Comparison of ENCODE assay signal across 8 cellular contexts in the genomic region with DNA sequence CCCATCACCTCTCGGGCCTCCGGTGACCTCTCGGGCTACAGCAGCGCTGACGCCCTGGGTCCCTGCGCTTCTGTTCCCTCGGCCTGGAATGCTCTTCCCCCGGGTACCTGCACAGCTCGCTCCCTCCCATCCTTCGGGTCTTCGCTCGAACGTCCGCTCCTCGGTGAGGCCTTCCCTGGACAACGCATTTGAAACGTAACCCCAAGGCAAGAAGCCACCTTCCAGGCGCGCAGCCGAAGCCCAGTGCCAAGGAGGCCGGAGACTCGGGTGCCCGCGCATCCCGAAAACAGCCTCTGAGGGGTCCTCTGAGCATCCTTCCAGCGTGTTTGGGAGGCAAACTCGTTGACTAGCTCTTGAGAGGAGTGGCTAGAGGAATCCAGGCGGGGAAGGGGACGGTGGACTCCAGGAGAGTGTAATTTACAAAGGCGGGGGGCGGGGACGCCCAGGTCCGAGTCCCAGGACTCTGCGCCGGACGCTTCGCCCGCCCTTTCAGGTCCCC.
DNase-seq lines count a peak whose midpoint lies in the region; ATAC-seq and TF ChIP-seq lines count a peak whose summit lies in the region.

No MANE protein-coding gene starts in this region.

- CTCF ChIA-PET in HEK293T (lab: Yijun Ruan, JAX): interaction anchor here (1.0 kb wide), 1 partner anchor 8 kb away, joined by 3 read pairs; no protein-coding TSS in a partner anchor

- intact Hi-C loops in activated T-helper 1 cell treated with anti-CD3 and anti-CD28 coated beads, Interleukin-12 subunit alpha, Interleukin-12 subunit beta, Interleukin-2, Interleukin-4 antibody, amounts not matched to agents 30 ng/mL and 10 ng/mL and 1 ng/mL, durations not matched to agents 14 hours and 24 hours and 36 hours (cut with micrococcal nuclease): no loop called here
- intact Hi-C loops in spleen (cut with DNase I; ENCODE audit: low total_unique reads): no loop called here

- peaks cover 39% of the 10 kb centered on the region for H3K27me3 Mint-ChIP-seq in activated T-helper 1 cell treated with anti-CD3 and anti-CD28 coated beads, Interleukin-12 subunit alpha, Interleukin-12 subunit beta, Interleukin-2, Interleukin-4 antibody, amounts not matched to agents 30 ng/mL and 10 ng/mL and 1 ng/mL, durations not matched to agents 14 hours and 24 hours and 36 hours (ENCODE audit: insufficient read depth)

- ATAC-seq in HG02884 (IDR thresholded peaks at IDR 0.05; ENCODE audit: unreplicated experiment) (no peak), left lobe of liver (no peak)

- no peak overlapping the region for H3K27ac Mint-ChIP-seq in activated T-helper 1 cell treated with anti-CD3 and anti-CD28 coated beads, Interleukin-12 subunit alpha, Interleukin-12 subunit beta, Interleukin-2, Interleukin-4 antibody, amounts not matched to agents 30 ng/mL and 10 ng/mL and 1 ng/mL, durations not matched to agents 14 hours and 24 hours and 36 hours

- H3K4me1 ChIP-seq in spleen: peaks cover 27 to 35% (median 30%) of the 10 kb centered on the region in 6 donors

- H3K27ac ChIP-seq in spleen: no peak overlapping the region

- TF ChIP-seq POLR2A in spleen (IDR thresholded peaks at IDR 0.05) (no peak), erythroblast (IDR thresholded peaks at IDR 0.05; ENCODE audit: low read length) (no peak)

- H3K36me3 ChIP-seq in spleen: no peaks in the 10 kb centered on the region

- 2 to 10% (median 2%) methylated on average over 28 to 38 of the region's 38 CpGs for WGBS in spleen, 5 donors

- TF ChIP-seq CTCF in spleen (IDR thresholded peaks at IDR 0.05 in 8 of 11, conservative IDR thresholded peaks at IDR 0.05 in 3 of 11) (no peak), GM13977 (IDR thresholded peaks at IDR 0.05; ENCODE audit: extremely low read depth, insufficient read depth, missing control alignments) (no peak)

- peaks cover 16% of the 10 kb centered on the region for H3K4me1 Mint-ChIP-seq in activated T-helper 1 cell treated with anti-CD3 and anti-CD28 coated beads, Interleukin-12 subunit alpha, Interleukin-12 subunit beta, Interleukin-2, Interleukin-4 antibody, amounts not matched to agents 30 ng/mL and 10 ng/mL and 1 ng/mL, durations not matched to agents 14 hours and 24 hours and 36 hours (ENCODE audit: low read depth)

- DNase-seq in HEK293T (ENCODE audit: extremely low spot score) (peak; percentile 52), iPS DF 4.7 (ENCODE audit: extremely low read depth, low spot score) (peak; percentile 25), spleen (no peak), erythroblast (lab: John Stamatoyannopoulos, UW) (no peak), GM13977 (ENCODE audit: low spot score) (no peak), left lobe of liver (ENCODE audit: low spot score) (no peak)
- DNase-seq in activated T-helper 1 cell treated with anti-CD3 and anti-CD28 coated beads, Interleukin-12 subunit alpha, Interleukin-12 subunit beta, Interleukin-2, Interleukin-4 antibody, amounts not matched to agents 30 ng/mL and 10 ng/mL and 1 ng/mL, durations not matched to agents 14 hours and 24 hours and 36 hours (ENCODE audit: low spot score): no peak

- H3K9me3 ChIP-seq in spleen: no peaks in the 10 kb centered on the region

- in situ Hi-C loops in GM13977 (cut with MboI; ENCODE audit: low pct_unique_long_range_greater_than_20kb, low sequenced_read_pairs, unreplicated experiment): no loop called here

- POLR2A ChIA-PET in HEK293T (lab: Yijun Ruan, JAX): interaction anchor here (1.0 to 1.7 kb wide), 4 partner anchors 10 to 46 kb away, joined by 3 to 4 read pairs (median 3); no protein-coding TSS in a partner anchor

- H3K36me3 Mint-ChIP-seq in activated T-helper 1 cell treated with anti-CD3 and anti-CD28 coated beads, Interleukin-12 subunit alpha, Interleukin-12 subunit beta, Interleukin-2, Interleukin-4 antibody, amounts not matched to agents 30 ng/mL and 10 ng/mL and 1 ng/mL, durations not matched to agents 14 hours and 24 hours and 36 hours (ENCODE audit: low read depth): no peaks in the 10 kb centered on the region

- no peaks in the 10 kb centered on the region for H3K9me3 Mint-ChIP-seq in activated T-helper 1 cell treated with anti-CD3 and anti-CD28 coated beads, Interleukin-12 subunit alpha, Interleukin-12 subunit beta, Interleukin-2, Interleukin-4 antibody, amounts not matched to agents 30 ng/mL and 10 ng/mL and 1 ng/mL, durations not matched to agents 14 hours and 24 hours and 36 hours

- peaks cover 0 to 41% (median 36%) of the 10 kb centered on the region in 7 donors for H3K27me3 ChIP-seq in spleen (replicated peaks in 1 of 7)

- H3K4me3 Mint-ChIP-seq in activated T-helper 1 cell treated with anti-CD3 and anti-CD28 coated beads, Interleukin-12 subunit alpha, Interleukin-12 subunit beta, Interleukin-2, Interleukin-4 antibody, amounts not matched to agents 30 ng/mL and 10 ng/mL and 1 ng/mL, durations not matched to agents 14 hours and 24 hours and 36 hours: peak overlapping the region; percentile 54

- H3K4me3 ChIP-seq in spleen: peak overlapping the region; percentile 18 to 63 (median 34)

TF ChIP-seq in HEK293T, 16 proteins besides CTCF, POLR2A, EP300 and RAD21:
- no peak for TF ChIP-seq ARNT (IDR thresholded peaks at IDR 0.05)
- no peak for TF ChIP-seq LEF1 (IDR thresholded peaks at IDR 0.05; ENCODE audit: borderline replicate concordance)
- no peak for TF ChIP-seq HDGF (IDR thresholded peaks at IDR 0.05; ENCODE audit: borderline replicate concordance)
- TF ChIP-seq ELF4 (IDR thresholded peaks at IDR 0.05): no peak
- TF ChIP-seq L3MBTL2 (conservative IDR thresholded peaks at IDR 0.05): no peak; the same call in 1 of the 2 replicates
- no peak for TF ChIP-seq ZNF384 (IDR thresholded peaks at IDR 0.05)
- no peak for TF ChIP-seq CTBP1 (IDR thresholded peaks at IDR 0.05; ENCODE audit: borderline replicate concordance)

Comparison
In these comparisons a context has a peak if more than half of its experiments do, and no peak if none do; other contexts are left out.
1. DNase-seq: peak in HEK293T (single experiment) and iPS DF 4.7 (single experiment); none in activated T-helper 1 cell treated with anti-CD3 and anti-CD28 coated beads, Interleukin-12 subunit alpha, Interleukin-12 subunit beta, Interleukin-2, Interleukin-4 antibody, amounts not matched to agents 30 ng/mL and 10 ng/mL and 1 ng/mL, durations not matched to agents 14 hours and 24 hours and 36 hours (single experiment), spleen (single experiment), erythroblast (0 of 2), GM13977 (single experiment) and left lobe of liver (single experiment).